16 cellular contexts compared by ENCODE assay signal in genomic region chr15:39191871-39192281, GRCh38.
DNase-seq lines count a peak whose midpoint lies in the region; ATAC-seq, FAIRE-seq and TF ChIP-seq lines count a peak whose summit lies in the region.
"Had no signal": no experiment of that assay in that cellular context is flagged by ENCODE, and none has a peak within 500 bp of the region (broad histone marks: within the 10 kb centered on the region; RNA-seq: fewer than 3 reads in every experiment).

No MANE protein-coding gene starts in this region.

- H3K9me2 ChIP-seq in hepatocyte (replicated peaks; ENCODE audit: insufficient read depth): no peaks in the 10 kb centered on the region

- H3K27ac ChIP-seq in astrocyte (ENCODE audit: low read depth, low read length): peak overlapping the region; percentile 66
- H3K27ac ChIP-seq in hepatocyte: peak overlapping the region; percentile 5
- H3K27ac ChIP-seq in smooth muscle cell (ENCODE audit: low read depth): peak overlapping the region; percentile 95
- peak overlapping the region in 1 of 2 donors; percentile 7 for H3K27ac ChIP-seq in uterus
- H3K27ac ChIP-seq in small intestine (ENCODE audit: low read depth in 1 of 2, low read length in 1 of 2): no peak overlapping the region

- DNase-seq in HT1080 (ENCODE audit: low read depth) (peak; percentile 70), astrocyte (ENCODE audit: low read depth) (peak; percentile 69), hepatocyte (ENCODE audit: low spot score) (no peak), smooth muscle cell (lab: John Stamatoyannopoulos, UW; ENCODE audit: unreplicated experiment) (no peak), uterus (no peak), small intestine (no peak), sciatic nerve (ENCODE audit: low spot score) (no peak)
- DNase-seq: activated CD8-positive, alpha-beta T cell treated with anti-CD3 and anti-CD28 coated beads, Interleukin-2, amount 10 ng/mL, durations not matched to agents 7 days and 5 days; CD8-positive, alpha-beta memory T cell; effector CD8-positive, alpha-beta T cell; left cardiac atrium; SIG-M5; stimulated activated CD4-positive, alpha-beta T cell treated with anti-CD3 and anti-CD28 coated beads, Interleukin-2, amount 100 ng/mL, for 48 hours had no signal

- H2AFZ ChIP-seq in astrocyte (ENCODE audit: low read depth, low read length) (no peak overlapping the region), hepatocyte (no peak overlapping the region), smooth muscle cell (ENCODE audit: low read depth) (peak overlapping the region; percentile 52)

- H3K9ac ChIP-seq in astrocyte (ENCODE audit: low read length) (peak overlapping the region; percentile 12), smooth muscle cell (ENCODE audit: low read depth) (peak overlapping the region; percentile 64)

- H3K4me3 ChIP-seq in astrocyte (ENCODE audit: insufficient read depth, low read depth, low read length): no peak overlapping the region
- no peak overlapping the region for H3K4me3 ChIP-seq in hepatocyte
- H3K4me3 ChIP-seq in smooth muscle cell: no peak overlapping the region
- H3K4me3 ChIP-seq in uterus: no peak overlapping the region
- H3K4me3 ChIP-seq in small intestine (ENCODE audit: low read depth in 1 of 2, low read length in 2 of 2): no peak overlapping the region

- H3K27me3 Mint-ChIP-seq in astrocyte (ENCODE audit: low read depth, unreplicated experiment): no peaks in the 10 kb centered on the region
- H3K27me3 Mint-ChIP-seq: type B pancreatic cell had no signal

- peak; percentile 90 for FAIRE-seq in astrocyte (lab: Jason Lieb, UNC)
- no peak for FAIRE-seq in small intestine (lab: Jason Lieb, UNC)

- peaks cover 56% of the 10 kb centered on the region for H3K4me1 Mint-ChIP-seq in astrocyte (ENCODE audit: low read depth, unreplicated experiment)
- H3K4me1 Mint-ChIP-seq: CD8-positive, alpha-beta memory T cell had no signal

- ATAC-seq in sciatic nerve (no peak), GM19455 (IDR thresholded peaks at IDR 0.05; ENCODE audit: unreplicated experiment) (no peak)
- ATAC-seq: activated CD8-positive, alpha-beta T cell treated with anti-CD3 and anti-CD28 coated beads, Interleukin-2, amount 10 ng/mL, durations not matched to agents 7 days and 5 days; left cardiac atrium had no signal

- H3K4me3 Mint-ChIP-seq in astrocyte (ENCODE audit: unreplicated experiment): no peak overlapping the region
- H3K4me3 Mint-ChIP-seq: activated CD8-positive, alpha-beta T cell treated with anti-CD3 and anti-CD28 coated beads, Interleukin-2, amount 10 ng/mL, durations not matched to agents 7 days and 5 days; brain; CD8-positive, alpha-beta memory T cell; type B pancreatic cell had no signal

- peaks cover 23% of the 10 kb centered on the region for H3F3A ChIP-seq in smooth muscle cell (ENCODE audit: low read depth)

- H3K27me3 ChIP-seq in astrocyte (ENCODE audit: insufficient read depth, low read length): no peaks in the 10 kb centered on the region
- no peaks in the 10 kb centered on the region for H3K27me3 ChIP-seq in hepatocyte
- H3K27me3 ChIP-seq in smooth muscle cell (ENCODE audit: low read depth): no peaks in the 10 kb centered on the region
- H3K27me3 ChIP-seq in uterus: no peaks in the 10 kb centered on the region
- H3K27me3 ChIP-seq in small intestine (ENCODE audit: control insufficient read depth in 2 of 2, insufficient read depth in 2 of 2, low read length in 2 of 2): no peaks in the 10 kb centered on the region

- peaks cover 46% of the 10 kb centered on the region for H3K4me1 ChIP-seq in astrocyte (ENCODE audit: insufficient read depth, low read length)
- H3K4me1 ChIP-seq in hepatocyte (ENCODE audit: insufficient read depth): peaks cover 7% of the 10 kb centered on the region
- peaks cover 25% of the 10 kb centered on the region for H3K4me1 ChIP-seq in smooth muscle cell (ENCODE audit: low read depth)
- peaks cover 0 to 3% of the 10 kb centered on the region in 2 donors for H3K4me1 ChIP-seq in uterus
- no peaks in the 10 kb centered on the region for H3K4me1 ChIP-seq in small intestine (ENCODE audit: control insufficient read depth in 2 of 2, insufficient read depth in 1 of 2, low read depth in 1 of 2, low read length in 1 of 2)

- H3K9me3 Mint-ChIP-seq in astrocyte (ENCODE audit: unreplicated experiment): peaks cover 3% of the 10 kb centered on the region
- H3K9me3 Mint-ChIP-seq: brain; CD8-positive, alpha-beta memory T cell had no signal

- intact Hi-C loops in uterus (cut with DNase I; ENCODE audit: low total_unique reads): no loop called here
- intact Hi-C loops in sciatic nerve (cut with DNase I): no loop called here

- TF ChIP-seq POLR2A in uterus (IDR thresholded peaks at IDR 0.05): no peak

- H3K9me3 ChIP-seq in astrocyte (ENCODE audit: insufficient read depth, low read depth, low read length): no peaks in the 10 kb centered on the region
- H3K9me3 ChIP-seq in hepatocyte (ENCODE audit: low read depth): no peaks in the 10 kb centered on the region
- H3K9me3 ChIP-seq in smooth muscle cell (replicated peaks; ENCODE audit: low read depth): no peaks in the 10 kb centered on the region
- no peaks in the 10 kb centered on the region for H3K9me3 ChIP-seq in uterus
- no peaks in the 10 kb centered on the region for H3K9me3 ChIP-seq in small intestine (ENCODE audit: control insufficient read depth, low read depth)

- TF ChIP-seq CTCF in astrocyte (IDR thresholded peaks at IDR 0.05; ENCODE audit: insufficient read depth, low read depth, low read length) (no peak), hepatocyte (IDR thresholded peaks at IDR 0.05; ENCODE audit: poor library complexity) (no peak), smooth muscle cell (IDR thresholded peaks at IDR 0.05; ENCODE audit: borderline replicate concordance, insufficient read depth, poor library complexity, severe bottlenecking) (no peak), uterus (IDR thresholded peaks at IDR 0.05) (no peak)

- H3K79me2 ChIP-seq in astrocyte (ENCODE audit: insufficient read depth, low read length) (no peaks in the 10 kb centered on the region), hepatocyte (no peaks in the 10 kb centered on the region), smooth muscle cell (ENCODE audit: low read depth) (no peaks in the 10 kb centered on the region)

- no peaks in the 10 kb centered on the region for H4K20me1 ChIP-seq in astrocyte (ENCODE audit: insufficient read depth, low read length)
- no peaks in the 10 kb centered on the region for H4K20me1 ChIP-seq in hepatocyte (ENCODE audit: insufficient read depth, poor library complexity, severe bottlenecking)
- no peaks in the 10 kb centered on the region for H4K20me1 ChIP-seq in smooth muscle cell (ENCODE audit: low read depth)

- no peaks in the 10 kb centered on the region for H3K36me3 Mint-ChIP-seq in astrocyte (ENCODE audit: low read depth, unreplicated experiment)
- H3K36me3 Mint-ChIP-seq: brain; CD8-positive, alpha-beta memory T cell; type B pancreatic cell had no signal

- H3K4me2 ChIP-seq in astrocyte (ENCODE audit: low read length) (peak overlapping the region; percentile 35), hepatocyte (no peak overlapping the region), smooth muscle cell (peak overlapping the region; percentile 78)

- H3K27ac Mint-ChIP-seq in astrocyte (ENCODE audit: unreplicated experiment): peak overlapping the region; percentile 95
- H3K27ac Mint-ChIP-seq: activated CD8-positive, alpha-beta T cell treated with anti-CD3 and anti-CD28 coated beads, Interleukin-2, amount 10 ng/mL, durations not matched to agents 7 days and 5 days; brain; CD8-positive, alpha-beta memory T cell; type B pancreatic cell had no signal

- H3K36me3 ChIP-seq in astrocyte (ENCODE audit: insufficient read depth, low read length) (no peaks in the 10 kb centered on the region), hepatocyte (replicated peaks; ENCODE audit: insufficient read depth, low read depth) (no peaks in the 10 kb centered on the region), smooth muscle cell (ENCODE audit: low read depth) (no peaks in the 10 kb centered on the region), uterus (no peaks in the 10 kb centered on the region), small intestine (ENCODE audit: control insufficient read depth in 2 of 2, insufficient read depth in 2 of 2, low read length in 2 of 2) (no peaks in the 10 kb centered on the region)

Comparison
In these comparisons a context has a peak if more than half of its experiments do, and no peak if none do; other contexts are left out.
1. DNase-seq: peak in HT1080 (single experiment) and astrocyte (single experiment); none in hepatocyte (single experiment), smooth muscle cell (single experiment), uterus (0 of 2), small intestine (single experiment) and sciatic nerve (single experiment).
2. H3K27ac ChIP-seq: peak in astrocyte (single experiment), hepatocyte (single experiment) and smooth muscle cell (single experiment); none in small intestine (0 of 2).